12 cellular contexts compared by ENCODE assay signal in the genomic region with DNA sequence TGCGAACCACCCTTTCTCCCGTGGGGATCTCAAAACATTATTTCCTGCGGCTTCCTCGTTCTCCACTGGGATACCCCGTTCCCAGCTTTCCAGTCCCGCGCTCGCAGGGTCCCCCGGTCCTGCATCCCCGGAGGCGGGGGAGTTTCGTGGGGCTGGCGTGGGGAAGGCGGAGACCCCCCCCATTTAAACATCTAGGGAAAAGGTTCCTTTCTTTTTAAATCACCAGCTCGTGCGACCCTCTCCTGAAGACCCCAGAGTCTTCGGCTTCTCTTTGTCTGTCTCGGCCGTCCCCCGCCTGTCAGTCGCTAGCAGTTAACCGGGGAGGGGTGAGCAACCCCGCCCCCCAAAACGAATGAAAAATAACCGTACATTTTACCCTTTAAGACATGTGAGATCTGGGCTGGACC. TPM values are rescaled to one million over a fixed set of nuclear protein-coding genes. Genes with fewer than 3 reads are reported as not detected.
A peak's percentile ranks its signal among the peaks of the same experiment; 100 is the strongest.
DNase-seq lines count a peak whose midpoint lies in the region; ATAC-seq and TF ChIP-seq lines count a peak whose summit lies in the region.
"Had no signal": no experiment of that assay in that cellular context is flagged by ENCODE, and none has a peak within 500 bp of the region (broad histone marks: within the 10 kb centered on the region; RNA-seq: fewer than 3 reads in every experiment).

No MANE protein-coding gene starts in this region.

- no peaks in the 10 kb centered on the region for H3K79me1 ChIP-seq in H9 (ENCODE audit: insufficient read depth, low read depth, low read length, poor library complexity, severe bottlenecking)

- H4K20me1 ChIP-seq in H9 (ENCODE audit: control insufficient read depth, insufficient read depth, insufficient read length): no peaks in the 10 kb centered on the region

- H3K36me3 Mint-ChIP-seq in H9 (ENCODE audit: insufficient read depth in 1 of 3, low read depth in 3 of 3) (peaks cover 26 to 31% (median 29%) of the 10 kb centered on the region in 3 experiments), memory B cell (no peaks in the 10 kb centered on the region)
- H3K36me3 Mint-ChIP-seq in activated naive CD8-positive, alpha-beta T cell treated with anti-CD3 and anti-CD28 coated beads for 36 hours: no peaks in the 10 kb centered on the region

- H3K4me3 Mint-ChIP-seq in H9 (peak overlapping the region; percentile 93 to 100), memory B cell (peak overlapping the region; percentile 68)
- peak overlapping the region; percentile 65 for H3K4me3 Mint-ChIP-seq in activated naive CD8-positive, alpha-beta T cell treated with anti-CD3 and anti-CD28 coated beads for 36 hours

- intact Hi-C loops in esophagus squamous epithelium (cut with DNase I): no loop called here

- H3K27ac Mint-ChIP-seq in H9 (peak overlapping the region; percentile 99 to 100 (median 100)), memory B cell (peak overlapping the region; percentile 46)
- no peak overlapping the region for H3K27ac Mint-ChIP-seq in activated naive CD8-positive, alpha-beta T cell treated with anti-CD3 and anti-CD28 coated beads for 36 hours

- no peak overlapping the region for H2BK120ac ChIP-seq in H9 (ENCODE audit: low read depth, low read length, poor library complexity, severe bottlenecking)

- H4K91ac ChIP-seq in H9 (ENCODE audit: insufficient read length, low read depth, low read length): no peak overlapping the region

- WGBS in H9 (ENCODE audit: extremely low coverage, insufficient read length, low lambda C conversion rate): no CpG with 5 or more reads among the region's 25 CpGs
- 7 to 8% methylated on average over 12 to 18 of the region's 25 CpGs for whole genome bisulfite sequencing in esophagus squamous epithelium, 2 donors

- H3K4me1 ChIP-seq in H9 (ENCODE audit: insufficient read depth, low read length) (no peaks in the 10 kb centered on the region), esophagus squamous epithelium (peaks cover 6 to 35% (median 26%) of the 10 kb centered on the region in 3 donors), Peyer's patch (peaks cover 3 to 32% (median 19%) of the 10 kb centered on the region in 4 donors)

- peaks cover 21% of the 10 kb centered on the region for H3K23me2 ChIP-seq in H9 (ENCODE audit: insufficient read length, low read depth, low read length, poor library complexity, severe bottlenecking)

- no peak for TF ChIP-seq POLR2A in esophagus squamous epithelium (IDR thresholded peaks at IDR 0.05)
- no peak for TF ChIP-seq POLR2A in Peyer's patch (IDR thresholded peaks at IDR 0.05)

- TF ChIP-seq CTCF in AG04450 (IDR thresholded peaks at IDR 0.05; ENCODE audit: low read depth, low read length) (no peak), H9 (conservative IDR thresholded peaks at IDR 0.05) (no peak), esophagus squamous epithelium (IDR thresholded peaks at IDR 0.05) (no peak), Peyer's patch (IDR thresholded peaks at IDR 0.05) (no peak)

- H2BK20ac ChIP-seq in H9 (ENCODE audit: low read depth, low read length, poor library complexity, severe bottlenecking): no peak overlapping the region

- H3K9me3 ChIP-seq in AG04450 (ENCODE audit: control insufficient read depth, insufficient read depth, low read length) (no peaks in the 10 kb centered on the region; the same call in 1 of the 2 replicates), H9 (ENCODE audit: control insufficient read depth, low read depth, low read length) (no peaks in the 10 kb centered on the region), esophagus squamous epithelium (no peaks in the 10 kb centered on the region), Peyer's patch (no peaks in the 10 kb centered on the region)

- peak overlapping the region; percentile 72 for H3K18ac ChIP-seq in H9 (ENCODE audit: insufficient read length, low read depth, low read length)

- H2BK5ac ChIP-seq in H9 (ENCODE audit: insufficient read length, low read length): no peak overlapping the region

- H3K14ac ChIP-seq in H9 (ENCODE audit: insufficient read depth, low read length): peak overlapping the region; percentile 3

- H3K4me1 Mint-ChIP-seq in H9 (peaks cover 42 to 46% of the 10 kb centered on the region in 2 experiments), memory B cell (peaks cover 12% of the 10 kb centered on the region)
- H3K4me1 Mint-ChIP-seq in activated naive CD8-positive, alpha-beta T cell treated with anti-CD3 and anti-CD28 coated beads for 36 hours: peaks cover 15% of the 10 kb centered on the region

- H3K9ac ChIP-seq in H9 (ENCODE audit: extremely low read depth, insufficient read length, low read length): peak overlapping the region; percentile 54

- H2BK12ac ChIP-seq in H9 (ENCODE audit: insufficient read length, low read depth, low read length): no peak overlapping the region

- POLR2A ChIA-PET in AG04450 (lab: Yijun Ruan, JAX): interaction anchor here (0.8 to 3.8 kb wide), 4 partner anchors 19 to 56 kb away, joined by 3 to 25 read pairs (median 8); partner anchors contain the start of gene SNF8

- DNase-seq in AG04450 (ENCODE audit: low read depth, low spot score) (no peak), H9 (no peak), memory B cell (ENCODE audit: low spot score in 2 of 2) (peak in 1 of 2 donors; percentile 26), esophagus squamous epithelium (lab: John Stamatoyannopoulos, UW) (no peak), Peyer's patch (no peak)
- DNase-seq in activated naive CD8-positive, alpha-beta T cell treated with anti-CD3 and anti-CD28 coated beads for 36 hours: no peak
- DNase-seq in stimulated activated CD4-positive, alpha-beta T cell treated with anti-CD3 and anti-CD28 coated beads, Interleukin-12 subunit alpha, Interleukin-12 subunit beta, amount 100 ng/mL, for 4 hours: no peak
- DNase-seq: NCI-H2029 treated with DMSO at 0.1 percent for 48 hours; stimulated activated CD4-positive, alpha-beta T cell treated with anti-CD3 and anti-CD28 coated beads, Interleukin-1b, Interleukin-23, amount 100 ng/mL, for 48 hours; T-helper 9 cell had no signal

- H3K4me2 ChIP-seq in H9 (ENCODE audit: insufficient read depth, insufficient read length, low read length): peak overlapping the region; percentile 63

- CTCF ChIA-PET in AG04450 (lab: Charles Lee): interaction anchor here (0.9 to 1.2 kb wide), 2 partner anchors 89 to 112 kb away, joined by 4 to 5 read pairs; partner anchors contain the start of gene UBE2Z

- H3K4me3 ChIP-seq in AG04450 (ENCODE audit: low read depth, low read length) (peak overlapping the region; percentile 92), esophagus squamous epithelium (peak overlapping the region in 1 of 4 donors; percentile 31), Peyer's patch (peak overlapping the region in 1 of 4 donors; percentile 40)

- no peaks in the 10 kb centered on the region; the same call in 1 of the 2 replicates for H3K27me3 Mint-ChIP-seq in H9 (ENCODE audit: low read depth)
- H3K27me3 Mint-ChIP-seq in activated naive CD8-positive, alpha-beta T cell treated with anti-CD3 and anti-CD28 coated beads for 36 hours: peaks cover 97% of the 10 kb centered on the region
- peaks cover 34% of the 10 kb centered on the region for H3K27me3 Mint-ChIP-seq in memory B cell

- H4K5ac ChIP-seq in H9 (ENCODE audit: insufficient read length, low read depth, low read length): no peak overlapping the region

- no peak overlapping the region for H4K8ac ChIP-seq in H9 (replicated peaks; ENCODE audit: insufficient read length, low read depth, low read length)

- H2AK5ac ChIP-seq in H9 (ENCODE audit: insufficient read length, low read length): no peak overlapping the region

- no peak overlapping the region for H3K56ac ChIP-seq in H9 (ENCODE audit: insufficient read length, low read depth, low read length)

- H3K27ac ChIP-seq in AG04450 (ENCODE audit: low read depth, low read length) (no peak overlapping the region), H9 (ENCODE audit: insufficient read length, low read depth, low read length) (peak overlapping the region; percentile 55), esophagus squamous epithelium (no peak overlapping the region), Peyer's patch (no peak overlapping the region)

- no peak overlapping the region for H2BK15ac ChIP-seq in H9 (ENCODE audit: low read depth, low read length)

- no peak overlapping the region for H3K23ac ChIP-seq in H9 (ENCODE audit: insufficient read length, low read depth, low read length)

- H3K9me3 Mint-ChIP-seq in H9: peaks cover 4% of the 10 kb centered on the region in 2 experiments; a peak in 3 of 5 replicates
- peaks cover 3% of the 10 kb centered on the region for H3K9me3 Mint-ChIP-seq in activated naive CD8-positive, alpha-beta T cell treated with anti-CD3 and anti-CD28 coated beads for 36 hours
- H3K9me3 Mint-ChIP-seq in memory B cell: peaks cover 1% of the 10 kb centered on the region

- no peak overlapping the region for H3T11ph ChIP-seq in H9 (ENCODE audit: low read length)

- H3K36me3 ChIP-seq in esophagus squamous epithelium (no peaks in the 10 kb centered on the region), Peyer's patch (no peaks in the 10 kb centered on the region)

- H2AFZ ChIP-seq in H9 (ENCODE audit: low read length): no peak overlapping the region

- ATAC-seq in memory B cell (ENCODE audit: low read depth) (no peak), HG03378 (IDR thresholded peaks at IDR 0.05; ENCODE audit: unreplicated experiment) (no peak)

- peaks cover 36% of the 10 kb centered on the region; the same call in 1 of the 2 replicates for H3K79me2 ChIP-seq in H9 (ENCODE audit: insufficient read depth, low read length)

- H3K27me3 ChIP-seq in AG04450 (ENCODE audit: control insufficient read depth, insufficient read depth, low read length) (peaks cover 29% of the 10 kb centered on the region), H9 (ENCODE audit: insufficient read depth, low read length) (no peaks in the 10 kb centered on the region), esophagus squamous epithelium (peaks cover 33 to 100% (median 60%) of the 10 kb centered on the region in 4 donors), Peyer's patch (peaks cover 0 to 72% of the 10 kb centered on the region in 2 donors)

- no peak overlapping the region for H3K4ac ChIP-seq in H9 (ENCODE audit: low read depth, low read length)

RNA-seq across cellular contexts. Expression of gene IGF2BP1, which starts 0.5 kb away (rescaled TPM):
- 9.9 and 11.7 TPM in 2 replicates for polyA plus RNA-seq in AG04450 (2011; rRNA removed)
- 26.8 and 29.3 TPM in 2 replicates for polyA minus RNA-seq in AG04450 (2011; rRNA and poly(A)+ RNA removed)
- 432 and 434 TPM in 2 replicates for total RNA-seq in H9 (2021)
- total RNA-seq in activated naive CD8-positive, alpha-beta T cell treated with anti-CD3 and anti-CD28 coated beads for 36 hours: 1 to 10 TPM; 1.1 to 1.3 TPM
- total RNA-seq in esophagus squamous epithelium: not detected
- total RNA-seq in Peyer's patch: under 1 TPM in 1 of 4 donors, not detected in 3; 0.54 TPM
- total RNA-seq: cardiac septum had no signal

RNA-seq across cellular contexts. Expression of gene GIP, which starts 28.3 kb away (rescaled TPM):
- 0.25 and 0.38 TPM in 2 replicates for polyA plus RNA-seq in AG04450 (2011; rRNA removed)
- polyA minus RNA-seq in AG04450 (2011; rRNA and poly(A)+ RNA removed): not detected in 2 replicates
- total RNA-seq in H9 (2021) (not detected in 2 replicates), esophagus squamous epithelium (not detected), Peyer's patch (not detected)
- total RNA-seq in activated naive CD8-positive, alpha-beta T cell treated with anti-CD3 and anti-CD28 coated beads for 36 hours: not detected
- total RNA-seq: cardiac septum had no signal

RNA-seq across cellular contexts. Expression of gene SNF8, which starts 52.1 kb away (rescaled TPM):
- polyA plus RNA-seq in AG04450 (2011; rRNA removed): 116 and 119 TPM in 2 replicates
- polyA minus RNA-seq in AG04450 (2011; rRNA and poly(A)+ RNA removed): 104 and 105 TPM in 2 replicates
- total RNA-seq in H9 (2021) (129 and 139 TPM in 2 replicates), esophagus squamous epithelium (10 to 100 TPM; 39.0 to 64.7 (median 60.4) TPM), Peyer's patch (10 to 100 TPM; 60.2 to 80.9 (median 66.4) TPM)
- total RNA-seq in activated naive CD8-positive, alpha-beta T cell treated with anti-CD3 and anti-CD28 coated beads for 36 hours: 100 to 1,000 TPM; 127 to 134 TPM

Comparison
In these comparisons a context has a peak if more than half of its experiments do, and no peak if none do; other contexts are left out.
1. RNA of gene IGF2BP1, which starts 0.5 kb away (total RNA-seq): 432 to 434 TPM in H9; 1.1 to 1.3 TPM in activated naive CD8-positive, alpha-beta T cell treated with anti-CD3 and anti-CD28 coated beads for 36 hours, not detected in esophagus squamous epithelium and 0.54 TPM in Peyer's patch; every median in the first group is over 100 times any median in the second.
2. Peak in every context shown above with its lines, with median percentiles within 50 percentile points of each other: H3K4me3 Mint-ChIP-seq.